Comparison of ENCODE assay signal across 1 cellular context in genomic region chr5:154132718-154133307, GRCh38.
TF ChIP-seq lines count a peak whose summit lies in the region.

No MANE protein-coding gene starts in this region.

TF ChIP-seq in WTC11, 78 proteins besides CTCF, POLR2A, EP300 and RAD21 (continued from another document):
- TF ChIP-seq ZNF532 (CRISPR knock-in tag; IDR thresholded peaks at IDR 0.05; ENCODE audit: borderline replicate concordance), result no peak
- TF ChIP-seq TCF7 (CRISPR knock-in tag; IDR thresholded peaks at IDR 0.05; ENCODE audit: low read depth), result no peak
- TF ChIP-seq SOX15 (CRISPR knock-in tag; IDR thresholded peaks at IDR 0.05), result no peak
TF ChIP-seq in WTC11: peak in this region for 0.
